ENCODE assay signal across 8 cellular contexts in the genomic region with DNA sequence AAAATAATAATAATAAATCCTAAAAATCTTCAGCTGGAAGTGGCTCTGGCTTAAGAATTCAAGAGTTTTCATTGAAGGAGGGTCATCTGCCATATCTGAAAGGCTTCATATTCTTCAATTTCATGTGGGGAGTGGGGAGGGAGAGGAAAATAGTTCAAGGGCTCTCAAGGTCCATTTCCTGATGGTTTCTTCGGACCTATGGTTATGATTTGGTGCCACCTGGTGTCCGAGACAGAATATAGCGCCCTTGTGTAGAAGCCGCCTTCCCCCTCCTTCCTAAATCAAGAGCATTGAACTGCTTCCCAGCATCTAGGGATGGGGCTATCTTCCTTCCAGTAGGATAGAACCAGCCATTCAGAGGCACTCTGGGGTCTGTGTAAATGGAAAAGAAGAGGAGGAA. TPM values are rescaled to one million over a fixed set of nuclear protein-coding genes. Genes with fewer than 3 reads are reported as not detected.
DNase-seq lines count a peak whose midpoint lies in the region; ATAC-seq and TF ChIP-seq lines count a peak whose summit lies in the region.

No MANE protein-coding gene starts in this region.

- intact Hi-C loops in Caco-2 (cut with micrococcal nuclease; ENCODE audit: unreplicated experiment): loop anchor here (1.0 to 5.0 kb wide), 5 partner anchors 52 to 209 kb away; partner anchors contain the start of gene SNX12
- intact Hi-C loops in activated CD4-positive, alpha-beta memory T cell treated with anti-CD3 and anti-CD28 coated beads for 36 hours (cut with micrococcal nuclease): loop anchor here (2.0 kb wide), 2 partner anchors 80 to 208 kb away; no protein-coding TSS in a partner anchor

- H3K27ac Mint-ChIP-seq in Caco-2 (ENCODE audit: unreplicated experiment) (no peak overlapping the region), HFFc6 (no peak overlapping the region)
- no peak overlapping the region for H3K27ac Mint-ChIP-seq in activated CD4-positive, alpha-beta memory T cell treated with anti-CD3 and anti-CD28 coated beads for 36 hours
- H3K27ac Mint-ChIP-seq in naive thymus-derived CD8-positive, alpha-beta T cell: peak overlapping the region in 5 of 10 donors; percentile 0 to 78 (median 19)

- H3K9me3 Mint-ChIP-seq in Caco-2 (ENCODE audit: unreplicated experiment): no peaks in the 10 kb centered on the region
- no peaks in the 10 kb centered on the region for H3K9me3 Mint-ChIP-seq in HFFc6
- H3K9me3 Mint-ChIP-seq in activated CD4-positive, alpha-beta memory T cell treated with anti-CD3 and anti-CD28 coated beads for 36 hours: no peaks in the 10 kb centered on the region
- no peaks in the 10 kb centered on the region for H3K9me3 Mint-ChIP-seq in naive thymus-derived CD8-positive, alpha-beta T cell

- H3K36me3 ChIP-seq in Caco-2 (ENCODE audit: control insufficient read depth, insufficient read depth, low read length): no peaks in the 10 kb centered on the region

- peak; percentile 51 to 55 for TF ChIP-seq CTCF in Caco-2 (IDR thresholded peaks at IDR 0.05; ENCODE audit: insufficient read depth in 1 of 2, low read depth in 1 of 2, low read length in 1 of 2, severe bottlenecking in 1 of 2, unreplicated experiment in 1 of 2)
- peak; percentile 79 for TF ChIP-seq CTCF in HFFc6 (IDR thresholded peaks at IDR 0.05)

- H3K27me3 Mint-ChIP-seq in Caco-2 (ENCODE audit: insufficient read depth, unreplicated experiment): no peaks in the 10 kb centered on the region
- H3K27me3 Mint-ChIP-seq in HFFc6 (ENCODE audit: insufficient read depth): peaks cover 5% of the 10 kb centered on the region; the same call in 1 of the 2 replicates
- H3K27me3 Mint-ChIP-seq in activated CD4-positive, alpha-beta memory T cell treated with anti-CD3 and anti-CD28 coated beads for 36 hours: no peaks in the 10 kb centered on the region
- H3K27me3 Mint-ChIP-seq in naive thymus-derived CD8-positive, alpha-beta T cell: no peaks in the 10 kb centered on the region

- no peak overlapping the region for H3K4me3 ChIP-seq in Caco-2 (ENCODE audit: low read depth, low read length)

- H3K4me3 Mint-ChIP-seq in Caco-2 (ENCODE audit: unreplicated experiment) (no peak overlapping the region), HFFc6 (no peak overlapping the region)
- no peak overlapping the region for H3K4me3 Mint-ChIP-seq in activated CD4-positive, alpha-beta memory T cell treated with anti-CD3 and anti-CD28 coated beads for 36 hours
- H3K4me3 Mint-ChIP-seq in naive thymus-derived CD8-positive, alpha-beta T cell: peak overlapping the region in 1 of 10 donors; percentile 26

- peaks cover 33% of the 10 kb centered on the region for H3K4me1 ChIP-seq in Caco-2

- H3K9me3 ChIP-seq in Caco-2: no peaks in the 10 kb centered on the region

- H3K27me3 ChIP-seq in Caco-2 (replicated peaks; ENCODE audit: control insufficient read depth, insufficient read depth, low read length): no peaks in the 10 kb centered on the region

- CTCF ChIA-PET in Caco-2 (lab: Charles Lee): no interaction called here
- CTCF ChIA-PET in activated CD4-positive, alpha-beta memory T cell treated with anti-CD3 and anti-CD28 coated beads for 36 hours (lab: Charles Lee): interaction anchor here (0.8 to 2.0 kb wide), 6 partner anchors 20 to 209 kb away, joined by 3 to 8 read pairs (median 4); no protein-coding TSS in a partner anchor

- no peak for TF ChIP-seq POLR2A in erythroblast (IDR thresholded peaks at IDR 0.05; ENCODE audit: low read length)

- H3K4me1 Mint-ChIP-seq in Caco-2 (ENCODE audit: low read depth, unreplicated experiment) (peaks cover 13% of the 10 kb centered on the region), HFFc6 (ENCODE audit: low read depth) (peaks cover 39% of the 10 kb centered on the region)
- peaks cover 15% of the 10 kb centered on the region for H3K4me1 Mint-ChIP-seq in activated CD4-positive, alpha-beta memory T cell treated with anti-CD3 and anti-CD28 coated beads for 36 hours (ENCODE audit: low read depth)
- H3K4me1 Mint-ChIP-seq in naive thymus-derived CD8-positive, alpha-beta T cell: peaks cover 0 to 17% (median 11%) of the 10 kb centered on the region in 4 donors

- BruUV-seq in Caco-2 (replicated peaks; lab: Mats Ljungman, UMichigan): no TSS peak

- POLR2A ChIA-PET in Caco-2 (lab: Charles Lee): interaction anchor here (0.5 kb wide), 1 partner anchor 105 kb away, joined by 3 read pairs; the partner anchor contains the start of gene NONO
- POLR2A ChIA-PET in activated CD4-positive, alpha-beta memory T cell treated with anti-CD3 and anti-CD28 coated beads for 36 hours (lab: Charles Lee): no interaction called here
- POLR2A ChIA-PET in naive thymus-derived CD8-positive, alpha-beta T cell (lab: Charles Lee): interaction anchor here (1.1 to 2.1 kb wide), 3 partner anchors 78 to 209 kb away, joined by 3 to 14 read pairs (median 4); no protein-coding TSS in a partner anchor

- no peak for ATAC-seq in naive thymus-derived CD8-positive, alpha-beta T cell
- no peak for ATAC-seq in HG03175 (IDR thresholded peaks at IDR 0.05; ENCODE audit: unreplicated experiment)
- no peak for ATAC-seq in HG03196 (IDR thresholded peaks at IDR 0.05; ENCODE audit: unreplicated experiment)

- H3K36me3 Mint-ChIP-seq in Caco-2 (ENCODE audit: insufficient read depth, unreplicated experiment): peaks cover 9% of the 10 kb centered on the region
- H3K36me3 Mint-ChIP-seq in HFFc6 (ENCODE audit: low read depth): no peaks in the 10 kb centered on the region
- H3K36me3 Mint-ChIP-seq in activated CD4-positive, alpha-beta memory T cell treated with anti-CD3 and anti-CD28 coated beads for 36 hours: peaks cover 11% of the 10 kb centered on the region
- peaks cover 0 to 17% (median 0%) of the 10 kb centered on the region in 3 donors for H3K36me3 Mint-ChIP-seq in naive thymus-derived CD8-positive, alpha-beta T cell

- peak; percentile 52 to 59 for DNase-seq in Caco-2
- peak; percentile 12 for DNase-seq in HFFc6
- peak; percentile 7 to 67 for DNase-seq in NCI-H526 (lab: John Stamatoyannopoulos, UW)
- peak; percentile 51 for DNase-seq in activated CD4-positive, alpha-beta memory T cell treated with anti-CD3 and anti-CD28 coated beads for 36 hours
- DNase-seq in erythroblast (lab: John Stamatoyannopoulos, UW): peak; percentile 73 to 86
- DNase-seq in naive thymus-derived CD8-positive, alpha-beta T cell: peak in 9 of 10 donors; percentile 7 to 65 (median 37)

RNA-seq across cellular contexts. Expression of gene NLGN3, which starts 34.3 kb away (rescaled TPM):
- 0.61 and 0.67 TPM in 2 replicates for total RNA-seq in Caco-2 (2022)
- under 1 TPM; 0.14 to 0.48 (median 0.29) TPM for total RNA-seq in HFFc6 (2021; fragmentation: NEBNext Ultra II Directional; extraction: Animal tissue kit (Norgen Biotek cat#: 25700))
- under 1 TPM; 0.58 to 0.86 TPM for total RNA-seq in activated CD4-positive, alpha-beta memory T cell treated with anti-CD3 and anti-CD28 coated beads for 36 hours
- 1 to 10 TPM; 2.7 to 3.1 TPM for total RNA-seq in naive thymus-derived CD8-positive, alpha-beta T cell
- polyA plus RNA-seq in naive thymus-derived CD8-positive, alpha-beta T cell: under 1 TPM; 0.06 to 0.25 (median 0.14) TPM

RNA-seq across cellular contexts. Expression of gene GJB1, which starts 44.1 kb away (rescaled TPM):
- 35.7 and 37.6 TPM in 2 replicates for total RNA-seq in Caco-2 (2022)
- not detected for total RNA-seq in HFFc6 (2021; fragmentation: NEBNext Ultra II Directional; extraction: Animal tissue kit (Norgen Biotek cat#: 25700))
- not detected for total RNA-seq in activated CD4-positive, alpha-beta memory T cell treated with anti-CD3 and anti-CD28 coated beads for 36 hours
- not detected for total RNA-seq in naive thymus-derived CD8-positive, alpha-beta T cell
- polyA plus RNA-seq in naive thymus-derived CD8-positive, alpha-beta T cell: not detected

Comparison
In these comparisons a context has a peak if more than half of its experiments do, and no peak if none do; other contexts are left out.
1. DNase-seq: peak in every context shown above with its lines; median percentile 80 in erythroblast; 56 in Caco-2; 51 in activated CD4-positive, alpha-beta memory T cell treated with anti-CD3 and anti-CD28 coated beads for 36 hours; 37 in NCI-H526; 37 in naive thymus-derived CD8-positive, alpha-beta T cell; 12 in HFFc6.
2. RNA of gene GJB1, which starts 44.1 kb away (total RNA-seq): 35.7 to 37.6 TPM in Caco-2; not detected in activated CD4-positive, alpha-beta memory T cell treated with anti-CD3 and anti-CD28 coated beads for 36 hours, not detected in naive thymus-derived CD8-positive, alpha-beta T cell and not detected in HFFc6; every median in the first group is over 10 times any median in the second.